ENCODE assay signal across 1 cellular context in genomic region chr11:95089620-95090542, GRCh38.
TF ChIP-seq lines count a peak whose summit lies in the region.

Gene ENDOD1, plus strand, starts transcription at chr11:95089846. Its CDS starts 82 bp downstream, at chr11:95089928.

TF ChIP-seq in HEK293, 187 proteins besides CTCF, POLR2A, EP300 and RAD21 (continued from another document and continues in another):
- TF ChIP-seq PRDM2 (tag by site-specific recombination; IDR thresholded peaks at IDR 0.05; ENCODE audit: borderline replicate concordance): no peak
- no peak for TF ChIP-seq KLF1 (tag by site-specific recombination; IDR thresholded peaks at IDR 0.05)
- TF ChIP-seq REST (tag by site-specific recombination; IDR thresholded peaks at IDR 0.05): 0 out of 2 replicates have a peak, but pooled peaks have one; percentile 17
- 0 out of 2 replicates have a peak, but pooled peaks have one; percentile 8 for TF ChIP-seq IKZF3 (tag by site-specific recombination; IDR thresholded peaks at IDR 0.05)
- TF ChIP-seq ZNF138 (tag by site-specific recombination; IDR thresholded peaks at IDR 0.05; ENCODE audit: borderline replicate concordance): no peak
- TF ChIP-seq ZNF621 (tag by site-specific recombination; IDR thresholded peaks at IDR 0.05): no peak
- no peak for TF ChIP-seq ZBTB49 (tag by site-specific recombination; IDR thresholded peaks at IDR 0.05; ENCODE audit: low read depth)
- TF ChIP-seq SP7 (tag by site-specific recombination; IDR thresholded peaks at IDR 0.05): no peak
- no peak for TF ChIP-seq HOXC10 (CRISPR knock-in tag; IDR thresholded peaks at IDR 0.05)
- no peak for TF ChIP-seq ZNF416 (tag by site-specific recombination; IDR thresholded peaks at IDR 0.05)
- TF ChIP-seq ZBTB44 (tag by site-specific recombination; IDR thresholded peaks at IDR 0.05): 0 out of 2 replicates have a peak, but pooled peaks have one; percentile 31
- TF ChIP-seq ZNF19 (tag by site-specific recombination; IDR thresholded peaks at IDR 0.05; ENCODE audit: low read depth): no peak
- TF ChIP-seq ZNF513 (tag by site-specific recombination; IDR thresholded peaks at IDR 0.05): no peak
- TF ChIP-seq PATZ1 (tag by site-specific recombination; IDR thresholded peaks at IDR 0.05): no peak; the same call in 1 of the 2 replicates
- no peak for TF ChIP-seq ZNF501 (tag by site-specific recombination; IDR thresholded peaks at IDR 0.05)
- TF ChIP-seq ZNF530 (tag by site-specific recombination; IDR thresholded peaks at IDR 0.05; ENCODE audit: low read depth): no peak
- TF ChIP-seq ZSCAN30 (tag by site-specific recombination; IDR thresholded peaks at IDR 0.05): no peak; the same call in 1 of the 2 replicates
- 0 out of 2 replicates have a peak, but pooled peaks have one; percentile 41 for TF ChIP-seq ZFP37 (tag by site-specific recombination; IDR thresholded peaks at IDR 0.05)
- no peak for TF ChIP-seq ZFP69B (tag by site-specific recombination; IDR thresholded peaks at IDR 0.05)
- TF ChIP-seq ZNF768 (tag by site-specific recombination; IDR thresholded peaks at IDR 0.05): no peak
- TF ChIP-seq ZNF776 (tag by site-specific recombination; IDR thresholded peaks at IDR 0.05; ENCODE audit: borderline replicate concordance): no peak
- TF ChIP-seq HOXD13 (CRISPR knock-in tag; IDR thresholded peaks at IDR 0.05; ENCODE audit: borderline replicate concordance): no peak
- TF ChIP-seq ZNF629 (tag by site-specific recombination; IDR thresholded peaks at IDR 0.05): no peak
- TF ChIP-seq ZNF433 (tag by site-specific recombination; IDR thresholded peaks at IDR 0.05; ENCODE audit: low read depth): no peak
- TF ChIP-seq ZNF473 (tag by site-specific recombination; IDR thresholded peaks at IDR 0.05): no peak
- TF ChIP-seq ZBTB17 (tag by site-specific recombination; IDR thresholded peaks at IDR 0.05): no peak; the same call in 1 of the 2 replicates
- TF ChIP-seq ZBTB20 (tag by site-specific recombination; IDR thresholded peaks at IDR 0.05): peak; percentile 90
- TF ChIP-seq ZNF561 (tag by site-specific recombination; IDR thresholded peaks at IDR 0.05; ENCODE audit: borderline replicate concordance): peak; percentile 65; the same call in 1 of the 2 replicates
- TF ChIP-seq ZNF121 (tag by site-specific recombination; IDR thresholded peaks at IDR 0.05): no peak
- no peak for TF ChIP-seq MYNN (tag by site-specific recombination; IDR thresholded peaks at IDR 0.05; ENCODE audit: borderline replicate concordance)
- no peak for TF ChIP-seq ZSCAN23 (tag by site-specific recombination; IDR thresholded peaks at IDR 0.05)
- TF ChIP-seq HOXA7 (CRISPR knock-in tag; IDR thresholded peaks at IDR 0.05; ENCODE audit: borderline replicate concordance): no peak
- TF ChIP-seq ZNF175 (tag by site-specific recombination; IDR thresholded peaks at IDR 0.05): no peak
- no peak for TF ChIP-seq ZNF155 (tag by site-specific recombination; IDR thresholded peaks at IDR 0.05)
- no peak for TF ChIP-seq ZNF76 (tag by site-specific recombination; IDR thresholded peaks at IDR 0.05; ENCODE audit: borderline replicate concordance, low read depth)
- TF ChIP-seq ATF2 (tag by site-specific recombination; IDR thresholded peaks at IDR 0.05; ENCODE audit: low read depth): no peak
- no peak for TF ChIP-seq ZNF48 (tag by site-specific recombination; IDR thresholded peaks at IDR 0.05)
- TF ChIP-seq SALL2 (tag by site-specific recombination; IDR thresholded peaks at IDR 0.05; ENCODE audit: borderline replicate concordance): no peak
- TF ChIP-seq KLF10 (tag by site-specific recombination; IDR thresholded peaks at IDR 0.05): peak; percentile 52; the same call in 1 of the 2 replicates
- no peak for TF ChIP-seq ZNF555 (tag by site-specific recombination; conservative IDR thresholded peaks at IDR 0.05)
- no peak for TF ChIP-seq ZNF514 (tag by site-specific recombination; IDR thresholded peaks at IDR 0.05)
- no peak for TF ChIP-seq ZNF791 (tag by site-specific recombination; IDR thresholded peaks at IDR 0.05)
- TF ChIP-seq ZNF341 (tag by site-specific recombination; IDR thresholded peaks at IDR 0.05; ENCODE audit: low read depth): peak; percentile 81
